In genomic region chr4:51895816-51896408, GRCh38 we compare ENCODE assay signal across 1 cellular context.
TF ChIP-seq lines count a peak whose summit lies in the region.

No MANE protein-coding gene starts in this region.

TF ChIP-seq in HepG2, 621 proteins besides CTCF, POLR2A, EP300 and RAD21 (continued from another document):
- no peak for TF ChIP-seq ZBTB44 (CRISPR knock-in tag; IDR thresholded peaks at IDR 0.05)
- no peak for TF ChIP-seq MZF1 (CRISPR knock-in tag; IDR thresholded peaks at IDR 0.05; ENCODE audit: borderline replicate concordance)
- TF ChIP-seq MAFF (IDR thresholded peaks at IDR 0.05; ENCODE audit: low read depth, low read length), result peak; percentile 57; the same call in 1 of the 2 replicates
- TF ChIP-seq SMC3 (IDR thresholded peaks at IDR 0.05; ENCODE audit: low read length), result peak; percentile 90
- no peak for TF ChIP-seq ZNF737 (CRISPR knock-in tag; IDR thresholded peaks at IDR 0.05; ENCODE audit: borderline replicate concordance)
- no peak for TF ChIP-seq YY1 (IDR thresholded peaks at IDR 0.05; ENCODE audit: insufficient read depth, insufficient replicate concordance, low read depth, low read length)
- TF ChIP-seq, protein P1, sequence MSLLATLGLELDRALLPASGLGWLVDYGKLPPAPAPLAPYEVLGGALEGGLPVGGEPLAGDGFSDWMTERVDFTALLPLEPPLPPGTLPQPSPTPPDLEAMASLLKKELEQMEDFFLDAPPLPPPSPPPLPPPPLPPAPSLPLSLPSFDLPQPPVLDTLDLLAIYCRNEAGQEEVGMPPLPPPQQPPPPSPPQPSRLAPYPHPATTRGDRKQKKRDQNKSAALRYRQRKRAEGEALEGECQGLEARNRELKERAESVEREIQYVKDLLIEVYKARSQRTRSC (CRISPR knock-in tag; IDR thresholded peaks at IDR 0.05; ENCODE audit: low read depth), result no peak
- peak; percentile 90 for TF ChIP-seq FOSL2 (CRISPR knock-in tag; IDR thresholded peaks at IDR 0.05)
- no peak for TF ChIP-seq ONECUT2 (CRISPR knock-in tag; IDR thresholded peaks at IDR 0.05)
- TF ChIP-seq ZBTB25 (CRISPR knock-in tag; IDR thresholded peaks at IDR 0.05), result no peak
- TF ChIP-seq ATF2 (CRISPR knock-in tag; IDR thresholded peaks at IDR 0.05), result no peak
- no peak for TF ChIP-seq ZNF589 (CRISPR knock-in tag; conservative IDR thresholded peaks at IDR 0.05)
- TF ChIP-seq NFE2 (CRISPR knock-in tag; IDR thresholded peaks at IDR 0.05), result peak; percentile 99
- no peak for TF ChIP-seq TBX2 (CRISPR knock-in tag; IDR thresholded peaks at IDR 0.05; ENCODE audit: borderline replicate concordance)
- TF ChIP-seq ZNF761 (CRISPR knock-in tag; conservative IDR thresholded peaks at IDR 0.05), result no peak
- no peak for TF ChIP-seq MED13 (CRISPR knock-in tag; IDR thresholded peaks at IDR 0.05)
- peak; percentile 71; the same call in 1 of the 2 replicates for TF ChIP-seq MAFG (CRISPR knock-in tag; IDR thresholded peaks at IDR 0.05)
- TF ChIP-seq XRCC5 (optimal IDR thresholded peaks at IDR 0.05; ENCODE audit: low read length), result peak; percentile 24
- no peak for TF ChIP-seq SOX6 (IDR thresholded peaks at IDR 0.05)
- 0 out of 2 replicates have a peak, but pooled peaks have one; percentile 11 for TF ChIP-seq SOX6 (CRISPR knock-in tag; IDR thresholded peaks at IDR 0.05)
- no peak for TF ChIP-seq SSRP1 (CRISPR knock-in tag; IDR thresholded peaks at IDR 0.05)
- no peak for TF ChIP-seq TOPORS (CRISPR knock-in tag; IDR thresholded peaks at IDR 0.05)
- TF ChIP-seq CREM (IDR thresholded peaks at IDR 0.05), result no peak
- no peak for TF ChIP-seq CREM (CRISPR knock-in tag; IDR thresholded peaks at IDR 0.05)
- no peak for TF ChIP-seq ZNF766 (CRISPR knock-in tag; IDR thresholded peaks at IDR 0.05; ENCODE audit: borderline replicate concordance)
- 0 out of 2 replicates have a peak, but pooled peaks have one; percentile 19 for TF ChIP-seq ATF3 (CRISPR knock-in tag; IDR thresholded peaks at IDR 0.05)
- TF ChIP-seq, protein P2, sequence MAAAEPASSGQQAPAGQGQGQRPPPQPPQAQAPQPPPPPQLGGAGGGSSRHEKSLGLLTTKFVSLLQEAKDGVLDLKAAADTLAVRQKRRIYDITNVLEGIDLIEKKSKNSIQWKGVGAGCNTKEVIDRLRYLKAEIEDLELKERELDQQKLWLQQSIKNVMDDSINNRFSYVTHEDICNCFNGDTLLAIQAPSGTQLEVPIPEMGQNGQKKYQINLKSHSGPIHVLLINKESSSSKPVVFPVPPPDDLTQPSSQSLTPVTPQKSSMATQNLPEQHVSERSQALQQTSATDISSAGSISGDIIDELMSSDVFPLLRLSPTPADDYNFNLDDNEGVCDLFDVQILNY (CRISPR knock-in tag; conservative IDR thresholded peaks at IDR 0.05), result no peak
- TF ChIP-seq ZNF740 (CRISPR knock-in tag; IDR thresholded peaks at IDR 0.05), result no peak
- TF ChIP-seq SUZ12 (IDR thresholded peaks at IDR 0.05; ENCODE audit: low read depth, low read length), result no peak
- TF ChIP-seq, protein P3, sequence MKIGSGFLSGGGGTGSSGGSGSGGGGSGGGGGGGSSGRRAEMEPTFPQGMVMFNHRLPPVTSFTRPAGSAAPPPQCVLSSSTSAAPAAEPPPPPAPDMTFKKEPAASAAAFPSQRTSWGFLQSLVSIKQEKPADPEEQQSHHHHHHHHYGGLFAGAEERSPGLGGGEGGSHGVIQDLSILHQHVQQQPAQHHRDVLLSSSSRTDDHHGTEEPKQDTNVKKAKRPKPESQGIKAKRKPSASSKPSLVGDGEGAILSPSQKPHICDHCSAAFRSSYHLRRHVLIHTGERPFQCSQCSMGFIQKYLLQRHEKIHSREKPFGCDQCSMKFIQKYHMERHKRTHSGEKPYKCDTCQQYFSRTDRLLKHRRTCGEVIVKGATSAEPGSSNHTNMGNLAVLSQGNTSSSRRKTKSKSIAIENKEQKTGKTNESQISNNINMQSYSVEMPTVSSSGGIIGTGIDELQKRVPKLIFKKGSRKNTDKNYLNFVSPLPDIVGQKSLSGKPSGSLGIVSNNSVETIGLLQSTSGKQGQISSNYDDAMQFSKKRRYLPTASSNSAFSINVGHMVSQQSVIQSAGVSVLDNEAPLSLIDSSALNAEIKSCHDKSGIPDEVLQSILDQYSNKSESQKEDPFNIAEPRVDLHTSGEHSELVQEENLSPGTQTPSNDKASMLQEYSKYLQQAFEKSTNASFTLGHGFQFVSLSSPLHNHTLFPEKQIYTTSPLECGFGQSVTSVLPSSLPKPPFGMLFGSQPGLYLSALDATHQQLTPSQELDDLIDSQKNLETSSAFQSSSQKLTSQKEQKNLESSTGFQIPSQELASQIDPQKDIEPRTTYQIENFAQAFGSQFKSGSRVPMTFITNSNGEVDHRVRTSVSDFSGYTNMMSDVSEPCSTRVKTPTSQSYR (CRISPR knock-in tag; IDR thresholded peaks at IDR 0.05; ENCODE audit: borderline replicate concordance), result no peak
- TF ChIP-seq NFE2L2 (IDR thresholded peaks at IDR 0.05; ENCODE audit: low read length), result peak; percentile 95
- TF ChIP-seq NR2C2 (CRISPR knock-in tag; IDR thresholded peaks at IDR 0.05; ENCODE audit: borderline replicate concordance), result no peak
- TF ChIP-seq GTF3A (CRISPR knock-in tag; conservative IDR thresholded peaks at IDR 0.05), result no peak
- no peak for TF ChIP-seq FOXA1 (IDR thresholded peaks at IDR 0.05)
- no peak; the same call in 1 of the 2 replicates for TF ChIP-seq FOXA1 (CRISPR knock-in tag; IDR thresholded peaks at IDR 0.05)
- TF ChIP-seq NR1H2 (CRISPR knock-in tag; IDR thresholded peaks at IDR 0.05; ENCODE audit: borderline replicate concordance, low read depth), result no peak
- no peak for TF ChIP-seq SIN3A (IDR thresholded peaks at IDR 0.05; ENCODE audit: borderline replicate concordance, low read depth, low read length)
- no peak for TF ChIP-seq ELK4 (CRISPR knock-in tag; IDR thresholded peaks at IDR 0.05; ENCODE audit: borderline replicate concordance)
- peak; percentile 26; the same call in 1 of the 2 replicates for TF ChIP-seq FOXA3 (CRISPR knock-in tag; IDR thresholded peaks at IDR 0.05)
- no peak for TF ChIP-seq ZNF34 (CRISPR knock-in tag; IDR thresholded peaks at IDR 0.05; ENCODE audit: borderline replicate concordance)
- no peak for TF ChIP-seq NR2F1 (CRISPR knock-in tag; IDR thresholded peaks at IDR 0.05)
- no peak for TF ChIP-seq ZNF407 (CRISPR knock-in tag; IDR thresholded peaks at IDR 0.05; ENCODE audit: not compliant biosample characterization)
- TF ChIP-seq MED8 (CRISPR knock-in tag; IDR thresholded peaks at IDR 0.05; ENCODE audit: insufficient replicate concordance), result no peak
- no peak for TF ChIP-seq ZNF768 (CRISPR knock-in tag; IDR thresholded peaks at IDR 0.05)
- no peak for TF ChIP-seq ZNF790 (CRISPR knock-in tag; IDR thresholded peaks at IDR 0.05; ENCODE audit: borderline replicate concordance)
TF ChIP-seq in HepG2: peak in this region for 13.
